12 cellular contexts compared by ENCODE assay signal in genomic region chr18:32439802-32440201, GRCh38. TPM values are rescaled to one million over a fixed set of nuclear protein-coding genes. Genes with fewer than 3 reads are reported as not detected.
A peak's percentile ranks its signal among the peaks of the same experiment; 100 is the strongest.
DNase-seq lines count a peak whose midpoint lies in the region; ATAC-seq and TF ChIP-seq lines count a peak whose summit lies in the region.
"Had no signal": no experiment of that assay in that cellular context is flagged by ENCODE, and none has a peak within 500 bp of the region (broad histone marks: within the 10 kb centered on the region; RNA-seq: fewer than 3 reads in every experiment).

No MANE protein-coding gene starts in this region.

- no peak overlapping the region for H3K27ac ChIP-seq in colonic mucosa
- H3K27ac ChIP-seq in parathyroid adenoma: no peak overlapping the region
- H3K27ac ChIP-seq: BLaER1 treated with 17β-estradiol and CSF1 and Interleukin-3, amounts not matched to agents 10 nM and 100 nM had no signal

- H3K36me3 ChIP-seq in colonic mucosa (no peaks in the 10 kb centered on the region), parathyroid adenoma (ENCODE audit: control insufficient read depth, insufficient read depth, low read length) (no peaks in the 10 kb centered on the region)
- H3K36me3 ChIP-seq: BLaER1 treated with 17β-estradiol and CSF1 and Interleukin-3, amounts not matched to agents 10 nM and 100 nM had no signal

- H3K9ac ChIP-seq in colonic mucosa (ENCODE audit: low read depth in 2 of 2, low read length in 2 of 2) (no peak overlapping the region), parathyroid adenoma (no peak overlapping the region)
- H3K9ac ChIP-seq: BLaER1 treated with 17β-estradiol and CSF1 and Interleukin-3, amounts not matched to agents 10 nM and 100 nM had no signal

- H3K9me3 ChIP-seq in colonic mucosa (no peaks in the 10 kb centered on the region), parathyroid adenoma (ENCODE audit: control insufficient read depth, low read length) (no peaks in the 10 kb centered on the region)
- H3K9me3 ChIP-seq: BLaER1 treated with 17β-estradiol and CSF1 and Interleukin-3, amounts not matched to agents 10 nM and 100 nM had no signal

- no peak overlapping the region for H3K4me3 ChIP-seq in colonic mucosa
- no peak overlapping the region for H3K4me3 ChIP-seq in parathyroid adenoma (ENCODE audit: low read depth, low read length)
- H3K4me3 ChIP-seq: BLaER1 treated with 17β-estradiol and CSF1 and Interleukin-3, amounts not matched to agents 10 nM and 100 nM had no signal

- TF ChIP-seq CTCF in colonic mucosa (IDR thresholded peaks at IDR 0.05): no peak
- peak; percentile 32 for TF ChIP-seq CTCF in parathyroid adenoma (IDR thresholded peaks at IDR 0.05)

- DNase-seq in NCI-H748 (lab: John Stamatoyannopoulos, UW; ENCODE audit: unreplicated experiment) (peak; percentile 51), NCI-H748 treated with DMSO at 0.1 percent for 48 hours (lab: John Stamatoyannopoulos, UW) (no peak), NAMALWA (ENCODE audit: low spot score) (peak; percentile 17), colonic mucosa (peak; percentile 20), NCI-H2196 treated with DMSO at 0.1 percent for 48 hours (lab: John Stamatoyannopoulos, UW; ENCODE audit: unreplicated experiment) (no peak), AG20443 (ENCODE audit: low spot score) (no peak)
- DNase-seq: activated gamma-delta T cell; NCI-H2029; stimulated activated CD4-positive, alpha-beta T cell treated with anti-CD3 and anti-CD28 coated beads, Interleukin-2, amount 100 ng/mL, for 48 hours had no signal

- peaks cover 8% of the 10 kb centered on the region for H3K79me2 ChIP-seq in parathyroid adenoma

- H3K27me3 ChIP-seq in colonic mucosa (no peaks in the 10 kb centered on the region), parathyroid adenoma (ENCODE audit: control insufficient read depth, insufficient read depth, low read length) (no peaks in the 10 kb centered on the region)
- H3K27me3 ChIP-seq: BLaER1 treated with 17β-estradiol and CSF1 and Interleukin-3, amounts not matched to agents 10 nM and 100 nM had no signal

- intact Hi-C loops in colonic mucosa (cut with DNase I): no loop called here

- no peaks in the 10 kb centered on the region for H3K4me1 ChIP-seq in colonic mucosa
- H3K4me1 ChIP-seq in parathyroid adenoma: peaks cover 37% of the 10 kb centered on the region
- H3K4me1 ChIP-seq: BLaER1 treated with 17β-estradiol and CSF1 and Interleukin-3, amounts not matched to agents 10 nM and 100 nM had no signal

- ATAC-seq in HG02981 (IDR thresholded peaks at IDR 0.05; ENCODE audit: unreplicated experiment): no peak

- H3K4me2 ChIP-seq in parathyroid adenoma (ENCODE audit: low read length): no peak overlapping the region
- H3K4me2 ChIP-seq: BLaER1 treated with 17β-estradiol and CSF1 and Interleukin-3, amounts not matched to agents 10 nM and 100 nM had no signal

- no peak overlapping the region for H2AFZ ChIP-seq in parathyroid adenoma

RNA-seq across cellular contexts. Expression of gene GAREM1, which starts 30.9 kb away (rescaled TPM):
- total RNA-seq in colonic mucosa: 10 to 100 TPM; 15.3 to 20.1 TPM

Comparison
In these comparisons a context has a peak if more than half of its experiments do, and no peak if none do; other contexts are left out.
1. DNase-seq: peak in NCI-H748 (single experiment), NAMALWA (single experiment) and colonic mucosa (single experiment); none in NCI-H748 treated with DMSO at 0.1 percent for 48 hours (single experiment), NCI-H2196 treated with DMSO at 0.1 percent for 48 hours (single experiment) and AG20443 (single experiment).